Comparison of ENCODE assay signal across 23 cellular contexts in genomic region chr4:174023641-174024040, GRCh38.
A peak's percentile ranks its signal among the peaks of the same experiment; 100 is the strongest.
DNase-seq lines count a peak whose midpoint lies in the region; ATAC-seq and TF ChIP-seq lines count a peak whose summit lies in the region.
"Had no signal": no experiment of that assay in that cellular context is flagged by ENCODE, and none has a peak within 500 bp of the region (broad histone marks: within the 10 kb centered on the region; RNA-seq: fewer than 3 reads in every experiment).

No MANE protein-coding gene starts in this region.

- H3K9me3 ChIP-seq in BE2C (no peaks in the 10 kb centered on the region), RWPE2 (ENCODE audit: severe bottlenecking) (no peaks in the 10 kb centered on the region), upper lobe of left lung (no peaks in the 10 kb centered on the region), HAP-1 (no peaks in the 10 kb centered on the region)
- H3K9me3 ChIP-seq: BLaER1, esophagus squamous epithelium, psoas muscle had no signal

- H3K9me3 Mint-ChIP-seq in activated T-helper 17 cell treated with anti-CD3 and anti-CD28 coated beads, Interleukin-2, amount 50 U/mL, for 72 hours: no peaks in the 10 kb centered on the region
- H3K9me3 Mint-ChIP-seq in activated CD4-positive, alpha-beta memory T cell treated with anti-CD3 and anti-CD28 coated beads, Interleukin-2, amount 10 ng/mL, durations not matched to agents 7 days and 5 days: no peaks in the 10 kb centered on the region

- H3K4me3 ChIP-seq in BE2C (ENCODE audit: low read depth, low read length) (peak overlapping the region; percentile 59), RWPE2 (ENCODE audit: severe bottlenecking) (no peak overlapping the region), upper lobe of left lung (no peak overlapping the region), HAP-1 (no peak overlapping the region)
- H3K4me3 ChIP-seq: BLaER1, cardiac muscle cell, esophagus squamous epithelium, psoas muscle had no signal

- CTCF ChIA-PET in activated CD4-positive, alpha-beta memory T cell treated with anti-CD3 and anti-CD28 coated beads, Interleukin-2, amount 10 ng/mL, durations not matched to agents 7 days and 5 days (lab: Charles Lee): no interaction called here

- no peaks in the 10 kb centered on the region for H3K4me1 Mint-ChIP-seq in activated T-helper 17 cell treated with anti-CD3 and anti-CD28 coated beads, Interleukin-2, amount 50 U/mL, for 72 hours
- H3K4me1 Mint-ChIP-seq in activated CD4-positive, alpha-beta memory T cell treated with anti-CD3 and anti-CD28 coated beads, Interleukin-2, amount 10 ng/mL, durations not matched to agents 7 days and 5 days: no peaks in the 10 kb centered on the region

- POLR2A ChIA-PET in activated CD4-positive, alpha-beta memory T cell treated with anti-CD3 and anti-CD28 coated beads, Interleukin-2, amount 10 ng/mL, durations not matched to agents 7 days and 5 days (lab: Charles Lee): no interaction called here

- H3K4me1 ChIP-seq in BE2C (peaks cover 33% of the 10 kb centered on the region), RWPE2 (ENCODE audit: insufficient read depth, poor library complexity, severe bottlenecking) (no peaks in the 10 kb centered on the region), upper lobe of left lung (no peaks in the 10 kb centered on the region), HAP-1 (no peaks in the 10 kb centered on the region)
- H3K4me1 ChIP-seq: BLaER1, esophagus squamous epithelium, psoas muscle had no signal

- H3K4me3 Mint-ChIP-seq in activated T-helper 17 cell treated with anti-CD3 and anti-CD28 coated beads, Interleukin-2, amount 50 U/mL, for 72 hours: no peak overlapping the region
- no peak overlapping the region for H3K4me3 Mint-ChIP-seq in activated CD4-positive, alpha-beta memory T cell treated with anti-CD3 and anti-CD28 coated beads, Interleukin-2, amount 10 ng/mL, durations not matched to agents 7 days and 5 days

- DNase-seq in BE2C (peak; percentile 81), HCEC 1CT (peak; percentile 4), RWPE2 (ENCODE audit: low spot score) (no peak), glomerular visceral epithelial cell (ENCODE audit: extremely low spot score) (peak; percentile 2), upper lobe of left lung (no peak), HAP-1 (ENCODE audit: low spot score in 2 of 2) (no peak)
- no peak for DNase-seq in activated CD4-positive, alpha-beta memory T cell treated with anti-CD3 and anti-CD28 coated beads, Interleukin-2, amount 10 ng/mL, durations not matched to agents 7 days and 5 days
- DNase-seq: activated CD4-positive, alpha-beta T cell treated with anti-CD3 and anti-CD28 coated beads, Interleukin-2, amount 50 U/mL, for 1 hour; activated naive CD4-positive, alpha-beta T cell treated with anti-CD3 and anti-CD28 coated beads, Interleukin-2, amount 50 U/mL, for 16 hours; cortex of kidney; esophagus squamous epithelium; glutamatergic neuron; Kasumi-1; NCI-H1092; NCI-H1930; NCI-H774; psoas muscle; stimulated activated CD4-positive, alpha-beta T cell treated with anti-CD3 and anti-CD28 coated beads, Interleukin-1b, Interleukin-23, amount 100 ng/mL, for 48 hours; T-helper 9 cell; trophoblast cell had no signal

- ATAC-seq in RWPE2 (ENCODE audit: low read depth) (peak; percentile 36; the same call in 1 of the 3 replicates), upper lobe of left lung (ENCODE audit: low FRiP score in 2 of 2) (no peak)
- ATAC-seq in activated T-helper 17 cell treated with anti-CD3 and anti-CD28 coated beads, Interleukin-2, amount 50 U/mL, for 72 hours (replicated peaks): no peak
- ATAC-seq: psoas muscle had no signal

- no peak for TF ChIP-seq POLR2A in upper lobe of left lung (IDR thresholded peaks at IDR 0.05)

- no peaks in the 10 kb centered on the region for H3K27me3 ChIP-seq in BE2C
- H3K27me3 ChIP-seq in RWPE2 (ENCODE audit: insufficient read depth, poor library complexity, severe bottlenecking): peaks cover 6% of the 10 kb centered on the region
- H3K27me3 ChIP-seq in upper lobe of left lung: no peaks in the 10 kb centered on the region
- H3K27me3 ChIP-seq in HAP-1 (ENCODE audit: low read depth): peaks cover 5% of the 10 kb centered on the region
- H3K27me3 ChIP-seq: BLaER1, cardiac muscle cell, esophagus squamous epithelium had no signal

- H3K36me3 Mint-ChIP-seq in activated T-helper 17 cell treated with anti-CD3 and anti-CD28 coated beads, Interleukin-2, amount 50 U/mL, for 72 hours (ENCODE audit: low read depth): no peaks in the 10 kb centered on the region
- H3K36me3 Mint-ChIP-seq in activated CD4-positive, alpha-beta memory T cell treated with anti-CD3 and anti-CD28 coated beads, Interleukin-2, amount 10 ng/mL, durations not matched to agents 7 days and 5 days (ENCODE audit: low read depth): no peaks in the 10 kb centered on the region

- no peak overlapping the region for H3K27ac Mint-ChIP-seq in activated T-helper 17 cell treated with anti-CD3 and anti-CD28 coated beads, Interleukin-2, amount 50 U/mL, for 72 hours
- H3K27ac Mint-ChIP-seq in activated CD4-positive, alpha-beta memory T cell treated with anti-CD3 and anti-CD28 coated beads, Interleukin-2, amount 10 ng/mL, durations not matched to agents 7 days and 5 days: no peak overlapping the region

- H3K36me3 ChIP-seq in BE2C (no peaks in the 10 kb centered on the region), RWPE2 (ENCODE audit: low read depth) (no peaks in the 10 kb centered on the region), upper lobe of left lung (no peaks in the 10 kb centered on the region), HAP-1 (replicated peaks) (no peaks in the 10 kb centered on the region)
- H3K36me3 ChIP-seq: BLaER1, cardiac muscle cell, esophagus squamous epithelium had no signal

- WGBS in upper lobe of left lung, 2 donors: 48 to 83% methylated on average over 2 of the region's 2 CpGs

- H3K27ac ChIP-seq in RWPE2 (ENCODE audit: poor library complexity, severe bottlenecking) (no peak overlapping the region), upper lobe of left lung (no peak overlapping the region)
- H3K27ac ChIP-seq: BLaER1, cardiac muscle cell, esophagus squamous epithelium, psoas muscle had no signal

- peaks cover 3% of the 10 kb centered on the region for H3K27me3 Mint-ChIP-seq in activated T-helper 17 cell treated with anti-CD3 and anti-CD28 coated beads, Interleukin-2, amount 50 U/mL, for 72 hours
- H3K27me3 Mint-ChIP-seq in activated CD4-positive, alpha-beta memory T cell treated with anti-CD3 and anti-CD28 coated beads, Interleukin-2, amount 10 ng/mL, durations not matched to agents 7 days and 5 days: no peaks in the 10 kb centered on the region

- TF ChIP-seq EP300 in upper lobe of left lung (IDR thresholded peaks at IDR 0.05): no peak

- in situ Hi-C loops in HAP-1 (cut with MboI; ENCODE audit: low sequenced_read_pairs): no loop called here

- TF ChIP-seq CTCF in BE2C (IDR thresholded peaks at IDR 0.05; ENCODE audit: low read depth, low read length): no peak
- TF ChIP-seq CTCF in RWPE2 (IDR thresholded peaks at IDR 0.05; ENCODE audit: poor library complexity, severe bottlenecking): no peak
- TF ChIP-seq CTCF in upper lobe of left lung (IDR thresholded peaks at IDR 0.05): no peak

Comparison
In these comparisons a context has a peak if more than half of its experiments do, and no peak if none do; other contexts are left out.
1. DNase-seq: peak in BE2C (single experiment), HCEC 1CT (single experiment) and glomerular visceral epithelial cell (single experiment); none in RWPE2 (single experiment), upper lobe of left lung (0 of 2), activated CD4-positive, alpha-beta memory T cell treated with anti-CD3 and anti-CD28 coated beads, Interleukin-2, amount 10 ng/mL, durations not matched to agents 7 days and 5 days (single experiment) and HAP-1 (0 of 2).